ENCODE assay signal across 9 cellular contexts in genomic region chr18:79751918-79752578, GRCh38. TPM values are rescaled to one million over a fixed set of nuclear protein-coding genes. Genes with fewer than 3 reads are reported as not detected.
A peak's percentile ranks its signal among the peaks of the same experiment; 100 is the strongest.
DNase-seq lines count a peak whose midpoint lies in the region; ATAC-seq and TF ChIP-seq lines count a peak whose summit lies in the region.
"Not testable (repeated sequence)": the region's sequence is repeated elsewhere in the genome, so short reads cannot be mapped to it uniquely, and the experiment has no call there.
"Had no signal": no experiment of that assay in that cellular context is flagged by ENCODE, and none has a peak within 500 bp of the region (broad histone marks: within the 10 kb centered on the region; RNA-seq: fewer than 3 reads in every experiment).

No MANE protein-coding gene starts in this region.

- in situ Hi-C loops in brain microvascular endothelial cell (cut with HindIII; ENCODE audit: low pct_ligation_motif_present, low sequenced_read_pairs), result not testable (repeated sequence)

- H3K4me3 Mint-ChIP-seq in GM23338; endothelial cell (ENCODE audit: unreplicated experiment); type B pancreatic cell: not testable (repeated sequence)

- not testable (repeated sequence) for H3K36me3 ChIP-seq in GM23338 (ENCODE audit: insufficient read depth); PC-9 (ENCODE audit: low read depth)
- H3K36me3 ChIP-seq in brain microvascular endothelial cell (replicated peaks), result peaks cover 11% of the 10 kb centered on the region
- H3K36me3 ChIP-seq in muscle layer of duodenum (ENCODE audit: control insufficient read depth in 1 of 2, insufficient read depth in 2 of 2, low read length in 2 of 2), result peaks cover 16 to 51% of the 10 kb centered on the region in 2 donors
- peaks cover 13 to 45% (median 26%) of the 10 kb centered on the region in 4 donors for H3K36me3 ChIP-seq in sigmoid colon

- H3K4me1 Mint-ChIP-seq in GM23338; endothelial cell (ENCODE audit: unreplicated experiment); type B pancreatic cell (ENCODE audit: unreplicated experiment): not testable (repeated sequence)

- BruUV-seq in PC-9 (replicated peaks; lab: Mats Ljungman, UMichigan), result not testable (repeated sequence)

- TF ChIP-seq POLR2A in sigmoid colon (IDR thresholded peaks at IDR 0.05), result not testable (repeated sequence)

- not testable (repeated sequence) for H3K27me3 ChIP-seq in GM23338 (ENCODE audit: insufficient read depth); PC-9 (ENCODE audit: insufficient read depth, low read depth); brain microvascular endothelial cell (replicated peaks); muscle layer of duodenum (ENCODE audit: low read depth, low read length); sigmoid colon

- not testable (repeated sequence) for H3K4me3 ChIP-seq in GM23338; PC-9; brain microvascular endothelial cell (ENCODE audit: low read depth, low read length); muscle layer of duodenum (ENCODE audit: low read depth in 1 of 2, low read length in 2 of 2); sigmoid colon

- H3F3A ChIP-seq in GM23338 (replicated peaks; ENCODE audit: low read depth); PC-9 (ENCODE audit: insufficient read depth, low read depth): not testable (repeated sequence)

- H3K36me3 Mint-ChIP-seq in GM23338 (ENCODE audit: low read depth), result peaks cover 28% of the 10 kb centered on the region
- H3K36me3 Mint-ChIP-seq in endothelial cell (ENCODE audit: low read depth, unreplicated experiment), result peaks cover 33% of the 10 kb centered on the region
- peaks cover 15% of the 10 kb centered on the region for H3K36me3 Mint-ChIP-seq in type B pancreatic cell

- not testable (repeated sequence) for H3K9me3 ChIP-seq in PC-9 (ENCODE audit: insufficient read depth, low read depth); muscle layer of duodenum (ENCODE audit: control insufficient read depth in 1 of 2, low read length in 2 of 2); sigmoid colon

- not testable (repeated sequence) for H2AFZ ChIP-seq in GM23338, PC-9

- not testable (repeated sequence) for H3K9me2 ChIP-seq in GM23338 (ENCODE audit: insufficient read depth); PC-9 (ENCODE audit: insufficient read depth)

- ATAC-seq in GM23338, result peak; percentile 37

- H3K27ac ChIP-seq in GM23338 (ENCODE audit: low read depth); PC-9; brain microvascular endothelial cell; sigmoid colon: not testable (repeated sequence)
- H3K27ac ChIP-seq in muscle layer of duodenum (ENCODE audit: low read length), result peak overlapping the region; percentile 59

- H3K27ac Mint-ChIP-seq in GM23338; endothelial cell (ENCODE audit: unreplicated experiment); type B pancreatic cell: not testable (repeated sequence)

- 36 to 96% methylated on average over 18 of the region's 20 CpGs for WGBS in sigmoid colon, 2 donors

- H4K20me1 ChIP-seq in GM23338 (replicated peaks; ENCODE audit: insufficient read depth); PC-9 (ENCODE audit: insufficient read depth): not testable (repeated sequence)

- POLR2A ChIA-PET in PC-9 (lab: Charles Lee; ENCODE audit: unreplicated experiment), result not testable (repeated sequence)

- H3K4me1 ChIP-seq in GM23338 (ENCODE audit: insufficient read depth); PC-9 (replicated peaks; ENCODE audit: insufficient read depth); muscle layer of duodenum (ENCODE audit: control insufficient read depth in 1 of 2, insufficient read depth in 2 of 2, low read length in 2 of 2); sigmoid colon: not testable (repeated sequence)

- CTCF ChIA-PET in PC-9 (lab: Charles Lee), result not testable (repeated sequence)

- H3K4me2 ChIP-seq in GM23338, PC-9: not testable (repeated sequence)

- DNase-seq in GM23338 (ENCODE audit: low spot score) (peak; percentile 57), cardiac septum (ENCODE audit: low spot score) (peak; percentile 38), sigmoid colon (peak; percentile 22)
- DNase-seq in PC-9; brain microvascular endothelial cell; endothelial cell (ENCODE audit: low spot score); type B pancreatic cell (ENCODE audit: extremely low spot score, unreplicated experiment): not testable (repeated sequence)

- H3K79me2 ChIP-seq in GM23338 (replicated peaks; ENCODE audit: insufficient read depth); PC-9 (ENCODE audit: low read depth): not testable (repeated sequence)

- not testable (repeated sequence) for TF ChIP-seq EP300 in sigmoid colon (IDR thresholded peaks at IDR 0.05)

- intact Hi-C loops in PC-9 (cut with micrococcal nuclease; ENCODE audit: unreplicated experiment); cardiac septum (cut with DNase I); sigmoid colon (cut with DNase I): not testable (repeated sequence)

- TF ChIP-seq CTCF in GM23338 (conservative IDR thresholded peaks at IDR 0.05; ENCODE audit: low read depth in 2 of 2); sigmoid colon (IDR thresholded peaks at IDR 0.05): not testable (repeated sequence)
- TF ChIP-seq CTCF in PC-9 (conservative IDR thresholded peaks at IDR 0.05) (peak; percentile 33; the same call in 1 of the 2 replicates), brain microvascular endothelial cell (IDR thresholded peaks at IDR 0.05; ENCODE audit: low read depth, low read length, missing control alignments) (peak; percentile 12), endothelial cell (IDR thresholded peaks at IDR 0.05; ENCODE audit: unreplicated experiment) (peak; percentile 14), type B pancreatic cell (conservative IDR thresholded peaks at IDR 0.05) (peak; percentile 33)

- not testable (repeated sequence) for H3K9me3 Mint-ChIP-seq in GM23338; endothelial cell (ENCODE audit: unreplicated experiment); type B pancreatic cell

- H3K27me3 Mint-ChIP-seq in GM23338 (ENCODE audit: insufficient read depth, low read depth, poor library complexity); endothelial cell (ENCODE audit: unreplicated experiment); type B pancreatic cell: not testable (repeated sequence)

RNA-seq across cellular contexts. Expression of gene KCNG2, which starts 45.7 kb away (rescaled TPM):
- 0.52 TPM in 1 of 2 replicates, not detected in the other for total RNA-seq in GM23338 (2014; rRNA removed; shearing (Covaris generic))
- polyA plus RNA-seq in GM23338 (2016; fragmentation: Nextera tagmentation; extraction: Ambion mirVana) (0.13 TPM in 1 of 2 replicates, not detected in the other), sigmoid colon (under 1 TPM in 1 of 3 donors, not detected in 2; 0.15 TPM)
- total RNA-seq in PC-9 (2021) (not detected in 2 replicates), endothelial cell (ENCODE audit: unreplicated experiment) (0.56 TPM), cardiac septum (0.32 TPM), sigmoid colon (under 1 TPM in 1 of 4 donors, not detected in 3; 0.41 TPM), type B pancreatic cell (ENCODE audit: low replicate concordance) (0.29 TPM in 1 of 2 replicates, not detected in the other)
- polyA plus RNA-seq: IgD-negative memory B cell had no signal
